Comparison of ENCODE assay signal across 8 cellular contexts in the genomic region with DNA sequence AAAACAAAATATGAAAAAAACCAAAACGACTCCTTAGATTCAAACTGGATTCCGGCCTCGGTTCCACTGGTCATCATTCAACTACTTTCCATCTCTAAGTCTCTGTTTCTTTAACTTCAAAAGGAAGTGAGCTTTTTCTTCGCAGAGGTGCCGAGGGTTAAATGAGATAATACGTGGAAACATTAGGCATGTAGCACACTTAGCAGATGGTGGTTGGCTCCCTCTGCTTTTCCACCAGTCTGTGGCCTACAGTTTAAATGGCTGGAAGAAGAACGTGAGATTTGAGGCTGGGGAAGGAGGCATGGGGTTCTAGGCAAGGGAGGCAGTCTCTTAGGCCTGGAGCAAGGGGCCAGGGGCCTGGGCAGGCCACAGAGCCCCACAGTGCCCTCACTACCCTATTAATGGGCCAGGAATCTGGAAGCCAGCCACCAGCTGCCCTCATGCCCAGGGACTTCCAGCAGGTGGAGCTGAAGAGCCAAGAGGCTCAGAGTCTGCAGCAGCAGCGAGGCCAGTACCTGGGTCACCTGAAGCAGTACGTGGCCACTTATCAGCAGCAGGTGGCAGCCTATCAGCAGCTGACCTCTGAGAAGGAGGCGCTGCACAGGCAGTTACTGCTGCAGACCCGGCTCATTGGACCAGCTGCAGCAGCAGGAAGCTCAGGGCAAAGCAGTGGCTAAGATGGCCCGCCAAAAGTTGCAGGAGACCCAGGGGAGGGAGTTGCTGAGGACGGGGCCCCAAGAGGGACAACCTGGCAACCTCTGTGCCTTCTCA. TPM values are rescaled to one million over a fixed set of nuclear protein-coding genes. Genes with fewer than 3 reads are reported as not detected.
DNase-seq lines count a peak whose midpoint lies in the region; TF ChIP-seq lines count a peak whose summit lies in the region.
"Not testable (repeated sequence)": the region's sequence is repeated elsewhere in the genome, so short reads cannot be mapped to it uniquely, and the experiment has no call there.

No MANE protein-coding gene starts in this region.

- TF ChIP-seq CTCF in GM20000 (IDR thresholded peaks at IDR 0.05; ENCODE audit: extremely low read depth, missing control alignments) (peak; percentile 74), SU-DHL-6 (IDR thresholded peaks at IDR 0.05; ENCODE audit: insufficient read depth, low read length, poor library complexity, severe bottlenecking) (peak; percentile 74)

- H2AFZ ChIP-seq in SU-DHL-6 (ENCODE audit: low read depth, low read length, severe bottlenecking) = not testable (repeated sequence)

- not testable (repeated sequence) for H3K79me2 ChIP-seq in SU-DHL-6 (ENCODE audit: insufficient read depth, low read length)

- H3K9me3 ChIP-seq in SU-DHL-6 (ENCODE audit: insufficient read depth, low read length) = not testable (repeated sequence)

- DNase-seq in AG08395 (ENCODE audit: low spot score) = peak; percentile 31
- DNase-seq in GM20000 (ENCODE audit: low spot score) = peak; percentile 36
- DNase-seq in NCI-H2029 treated with DMSO at 0.1 percent for 48 hours (lab: John Stamatoyannopoulos, UW) = peak; percentile 36
- peak; percentile 42 to 55 for DNase-seq in activated T-helper 1 cell treated with anti-CD3 and anti-CD28 coated beads, Interleukin-2, amount 50 U/mL, for 16 hours (ENCODE audit: low read depth in 1 of 2, low spot score in 1 of 2)
- peak; percentile 60 to 78 for DNase-seq in erythroblast (lab: John Stamatoyannopoulos, UW)
- DNase-seq in lung microvascular endothelial cell (ENCODE audit: low read depth in 2 of 2) = peak; percentile 55 to 62
- DNase-seq in stimulated activated CD4-positive, alpha-beta T cell treated with anti-CD3 and anti-CD28 coated beads, Interleukin-2, amount 100 ng/mL, for 48 hours = peak; percentile 76 to 81

- not testable (repeated sequence) for H3K4me2 ChIP-seq in SU-DHL-6 (ENCODE audit: low read depth, low read length, poor library complexity, severe bottlenecking)

- not testable (repeated sequence) for H3K9me2 ChIP-seq in SU-DHL-6 (replicated peaks; ENCODE audit: insufficient read depth, low read length)

- not testable (repeated sequence) for H3K4me3 ChIP-seq in SU-DHL-6 (ENCODE audit: insufficient read depth, low read length, poor library complexity, severe bottlenecking)

- not testable (repeated sequence) for H3F3A ChIP-seq in SU-DHL-6 (ENCODE audit: insufficient read depth)

- H3K27me3 ChIP-seq in SU-DHL-6 (ENCODE audit: low read length) = not testable (repeated sequence)

- not testable (repeated sequence) for H3K36me3 ChIP-seq in SU-DHL-6 (ENCODE audit: low read length)

- H3K9ac ChIP-seq in SU-DHL-6 (ENCODE audit: low read length) = not testable (repeated sequence)

- TF ChIP-seq POLR2A in erythroblast (IDR thresholded peaks at IDR 0.05; ENCODE audit: low read length) = not testable (repeated sequence)

- H3K27ac ChIP-seq in SU-DHL-6 (ENCODE audit: low read depth, low read length) = not testable (repeated sequence)

- not testable (repeated sequence) for H4K20me1 ChIP-seq in SU-DHL-6 (ENCODE audit: low read depth, low read length)

RNA-seq across cellular contexts. Expression of a gene that starts 27.8 kb away (rescaled TPM):
- 45.5 and 91.7 TPM in 2 replicates for total RNA-seq in lung microvascular endothelial cell

RNA-seq across cellular contexts. Expression of a gene that starts 43.9 kb away (rescaled TPM):
- under 0.01 TPM in 2 replicates for total RNA-seq in lung microvascular endothelial cell

RNA-seq across cellular contexts. Expression of a gene that starts 58.9 kb away (rescaled TPM):
- total RNA-seq in lung microvascular endothelial cell = 0.65 and 0.79 TPM in 2 replicates

RNA-seq across cellular contexts. Expression of a gene that starts 59.2 kb away (rescaled TPM):
- 6.3 and 8.7 TPM in 2 replicates for total RNA-seq in lung microvascular endothelial cell

RNA-seq across cellular contexts. Expression of a gene that starts 59.5 kb away (rescaled TPM):
- 31.2 and 36.0 TPM in 2 replicates for total RNA-seq in lung microvascular endothelial cell
